In the genomic region with DNA sequence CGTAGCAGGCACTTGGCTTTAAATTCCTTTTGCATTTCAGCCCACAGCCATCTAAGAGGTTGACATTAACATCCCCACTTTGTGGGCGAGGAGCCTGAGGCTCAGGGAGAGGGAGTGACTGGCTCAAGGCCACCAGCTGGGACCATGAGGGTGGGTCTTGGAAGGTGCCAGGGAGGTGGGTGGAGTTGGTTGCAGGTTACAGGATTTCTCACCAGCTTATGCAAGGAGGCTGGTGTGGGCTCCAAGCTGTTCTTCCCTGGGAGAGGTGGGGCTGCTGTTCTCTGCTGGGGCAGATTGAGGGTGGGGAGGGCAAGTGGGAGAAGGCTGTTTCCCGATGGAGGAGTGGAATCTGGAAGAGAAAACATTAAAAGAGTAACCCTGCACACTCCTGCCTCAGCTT, we compare ENCODE assay signal across 25 cellular contexts. TPM values are rescaled to one million over a fixed set of nuclear protein-coding genes. Genes with fewer than 3 reads are reported as not detected.
"Had no signal": no experiment of that assay in that cellular context is flagged by ENCODE, and none has a peak within 500 bp of the region (broad histone marks: within the 10 kb centered on the region; RNA-seq: fewer than 3 reads in every experiment).

No MANE protein-coding gene starts in this region.

- H3K4me3 Mint-ChIP-seq: activated CD4-positive, alpha-beta memory T cell treated with anti-CD3 and anti-CD28 coated beads, Interleukin-2, amount 10 ng/mL, durations not matched to agents 7 days and 5 days; activated CD4-positive, alpha-beta T cell treated with anti-CD3 and anti-CD28 coated beads, Interleukin-2, amount 10 ng/mL, durations not matched to agents 7 days and 5 days; activated naive CD4-positive, alpha-beta T cell treated with anti-CD3 and anti-CD28 coated beads for 36 hours; activated naive CD4-positive, alpha-beta T cell treated with anti-CD3 and anti-CD28 coated beads, Interleukin-2, amount 50 U/mL, for 24 hours; activated naive CD8-positive, alpha-beta T cell treated with anti-CD3 and anti-CD28 coated beads for 36 hours; activated naive CD8-positive, alpha-beta T cell treated with anti-CD3 and anti-CD28 coated beads, Interleukin-2, amount 50 U/mL, for 24 hours; activated T-cell treated with anti-CD3 and anti-CD28 coated beads, Interleukin-2, amount 50 U/mL, for 4 hours; activated T-helper 17 cell treated with anti-CD3 and anti-CD28 coated beads, Interleukin-2, amount 50 U/mL, for 72 hours; T-helper 17 cell; WTC11 had no signal

- H3K27me3 ChIP-seq: adrenal gland, body of pancreas, heart left ventricle had no signal

- H3K4me3 ChIP-seq: adrenal gland, body of pancreas, heart left ventricle had no signal

- H3K27ac ChIP-seq: adrenal gland, body of pancreas, heart left ventricle had no signal

- H3K36me3 ChIP-seq: adrenal gland, heart left ventricle had no signal

- H3K9me3 Mint-ChIP-seq: activated CD4-positive, alpha-beta memory T cell treated with anti-CD3 and anti-CD28 coated beads, Interleukin-2, amount 10 ng/mL, durations not matched to agents 7 days and 5 days; activated CD4-positive, alpha-beta T cell treated with anti-CD3 and anti-CD28 coated beads, Interleukin-2, amount 10 ng/mL, durations not matched to agents 7 days and 5 days; activated naive CD4-positive, alpha-beta T cell treated with anti-CD3 and anti-CD28 coated beads for 36 hours; activated naive CD4-positive, alpha-beta T cell treated with anti-CD3 and anti-CD28 coated beads, Interleukin-2, amount 50 U/mL, for 24 hours; activated naive CD8-positive, alpha-beta T cell treated with anti-CD3 and anti-CD28 coated beads for 36 hours; activated naive CD8-positive, alpha-beta T cell treated with anti-CD3 and anti-CD28 coated beads, Interleukin-2, amount 50 U/mL, for 24 hours; activated T-cell treated with anti-CD3 and anti-CD28 coated beads, Interleukin-2, amount 50 U/mL, for 4 hours; activated T-helper 17 cell treated with anti-CD3 and anti-CD28 coated beads, Interleukin-2, amount 50 U/mL, for 72 hours; WTC11 had no signal

- H3K9me3 ChIP-seq: adrenal gland, body of pancreas, heart left ventricle had no signal

- ATAC-seq: activated naive CD8-positive, alpha-beta T cell treated with anti-CD3 and anti-CD28 coated beads, Interleukin-2, amount 50 U/mL, for 24 hours; activated T-cell treated with anti-CD3 and anti-CD28 coated beads, Interleukin-2, amount 50 U/mL, for 4 hours; activated T-helper 17 cell treated with anti-CD3 and anti-CD28 coated beads, Interleukin-2, amount 50 U/mL, for 72 hours; body of pancreas; esophagus mucosa; heart left ventricle; T-helper 17 cell; WTC11 had no signal

- DNase-seq: activated CD4-positive, alpha-beta memory T cell treated with anti-CD3 and anti-CD28 coated beads, Interleukin-2, amount 10 ng/mL, durations not matched to agents 7 days and 5 days; activated CD4-positive, alpha-beta T cell treated with anti-CD3 and anti-CD28 coated beads for 1 hour; activated CD4-positive, alpha-beta T cell treated with anti-CD3 and anti-CD28 coated beads for 4 hours; activated CD4-positive, alpha-beta T cell treated with anti-CD3 and anti-CD28 coated beads, Interleukin-2, amount 10 ng/mL, durations not matched to agents 7 days and 5 days; activated CD4-positive, alpha-beta T cell treated with anti-CD3 and anti-CD28 coated beads, Interleukin-2, amount 50 U/mL, for 4 hours; activated CD8-positive, alpha-beta memory T cell treated with anti-CD3 and anti-CD28 coated beads for 24 hours; activated effector memory CD4-positive, alpha-beta T cell treated with Interleukin-2 at 50 U/mL for 16 hours; activated naive CD4-positive, alpha-beta T cell treated with anti-CD3 and anti-CD28 coated beads for 36 hours; activated naive CD8-positive, alpha-beta T cell treated with anti-CD3 and anti-CD28 coated beads for 36 hours; activated naive CD8-positive, alpha-beta T cell treated with anti-CD3 and anti-CD28 coated beads, Interleukin-2, amount 50 U/mL, for 24 hours; activated T-cell treated with anti-CD3 and anti-CD28 coated beads, Interleukin-2, amount 50 U/mL, for 4 hours; adrenal gland; aorta; body of pancreas; effector CD8-positive, alpha-beta T cell; foreskin fibroblast; T-helper 1 cell; T-helper 17 cell had no signal

- H3K27ac Mint-ChIP-seq: activated CD4-positive, alpha-beta memory T cell treated with anti-CD3 and anti-CD28 coated beads, Interleukin-2, amount 10 ng/mL, durations not matched to agents 7 days and 5 days; activated CD4-positive, alpha-beta T cell treated with anti-CD3 and anti-CD28 coated beads, Interleukin-2, amount 10 ng/mL, durations not matched to agents 7 days and 5 days; activated naive CD4-positive, alpha-beta T cell treated with anti-CD3 and anti-CD28 coated beads for 36 hours; activated naive CD4-positive, alpha-beta T cell treated with anti-CD3 and anti-CD28 coated beads, Interleukin-2, amount 50 U/mL, for 24 hours; activated naive CD8-positive, alpha-beta T cell treated with anti-CD3 and anti-CD28 coated beads for 36 hours; activated naive CD8-positive, alpha-beta T cell treated with anti-CD3 and anti-CD28 coated beads, Interleukin-2, amount 50 U/mL, for 24 hours; activated T-helper 17 cell treated with anti-CD3 and anti-CD28 coated beads, Interleukin-2, amount 50 U/mL, for 72 hours; T-helper 17 cell; WTC11 had no signal

- H3K27me3 Mint-ChIP-seq: activated CD4-positive, alpha-beta memory T cell treated with anti-CD3 and anti-CD28 coated beads, Interleukin-2, amount 10 ng/mL, durations not matched to agents 7 days and 5 days; activated CD4-positive, alpha-beta T cell treated with anti-CD3 and anti-CD28 coated beads, Interleukin-2, amount 10 ng/mL, durations not matched to agents 7 days and 5 days; activated naive CD4-positive, alpha-beta T cell treated with anti-CD3 and anti-CD28 coated beads, Interleukin-2, amount 50 U/mL, for 24 hours; activated naive CD8-positive, alpha-beta T cell treated with anti-CD3 and anti-CD28 coated beads for 36 hours; activated T-helper 17 cell treated with anti-CD3 and anti-CD28 coated beads, Interleukin-2, amount 50 U/mL, for 72 hours; T-helper 17 cell had no signal

RNA-seq across cellular contexts. Expression of a gene that starts 14.1 kb away (rescaled TPM):
- total RNA-seq: aorta, chondrocyte, dermis microvascular lymphatic vessel endothelial cell had no signal
- polyA plus RNA-seq: heart left ventricle had no signal
